Comparison of ENCODE assay signal across 19 cellular contexts in genomic region chr3:134013280-134013679, GRCh38. TPM values are rescaled to one million over a fixed set of nuclear protein-coding genes. Genes with fewer than 3 reads are reported as not detected.
A peak's percentile ranks its signal among the peaks of the same experiment; 100 is the strongest.
DNase-seq lines count a peak whose midpoint lies in the region; ATAC-seq and TF ChIP-seq lines count a peak whose summit lies in the region.
"Had no signal": no experiment of that assay in that cellular context is flagged by ENCODE, and none has a peak within 500 bp of the region (broad histone marks: within the 10 kb centered on the region; RNA-seq: fewer than 3 reads in every experiment).

No MANE protein-coding gene starts in this region.

- ATAC-seq in GM21515 (IDR thresholded peaks at IDR 0.05; ENCODE audit: unreplicated experiment) (no peak), HG03442 (IDR thresholded peaks at IDR 0.05; ENCODE audit: unreplicated experiment) (no peak)

- H4K8ac ChIP-seq in mesendoderm (ENCODE audit: low read depth, low read length) = no peak overlapping the region

- H3K79me2 ChIP-seq in mesendoderm (ENCODE audit: control insufficient read depth, insufficient read depth, low read length) = no peaks in the 10 kb centered on the region

- peaks cover 39% of the 10 kb centered on the region for H3K4me1 Mint-ChIP-seq in endodermal cell
- H3K4me1 Mint-ChIP-seq: CD4-positive, alpha-beta memory T cell had no signal

- TF ChIP-seq CTCF in right atrium auricular region (IDR thresholded peaks at IDR 0.05) (no peak), left ventricle myocardium inferior (IDR thresholded peaks at IDR 0.05; ENCODE audit: borderline replicate concordance) (no peak), endodermal cell (conservative IDR thresholded peaks at IDR 0.05) (no peak)

- no peak overlapping the region for H3K4me3 Mint-ChIP-seq in endodermal cell
- H3K4me3 Mint-ChIP-seq: CD4-positive, alpha-beta memory T cell had no signal

- no peak overlapping the region for H2AK5ac ChIP-seq in mesendoderm (ENCODE audit: low read length)

- H3K4me1 ChIP-seq in right atrium auricular region = no peaks in the 10 kb centered on the region
- H3K4me1 ChIP-seq in left ventricle myocardium inferior = peaks cover 5% of the 10 kb centered on the region
- peaks cover 17% of the 10 kb centered on the region for H3K4me1 ChIP-seq in endodermal cell (ENCODE audit: control insufficient read depth, insufficient read depth, low read length)
- peaks cover 5% of the 10 kb centered on the region for H3K4me1 ChIP-seq in mesendoderm (ENCODE audit: control insufficient read depth, low read depth, low read length)

- no peak overlapping the region for H3K27ac ChIP-seq in right atrium auricular region
- H3K27ac ChIP-seq in left ventricle myocardium inferior (replicated peaks) = no peak overlapping the region
- H3K27ac ChIP-seq in endodermal cell (ENCODE audit: low read depth, low read length) = no peak overlapping the region
- no peak overlapping the region for H3K27ac ChIP-seq in mesendoderm (ENCODE audit: low read depth, low read length)
- H3K27ac ChIP-seq: GM23248 had no signal

- H3K9me3 Mint-ChIP-seq in endodermal cell = no peaks in the 10 kb centered on the region

- no peak overlapping the region for H3K56ac ChIP-seq in mesendoderm (ENCODE audit: low read length)

- H3K36me3 Mint-ChIP-seq in endodermal cell (ENCODE audit: low read depth) = peaks cover 50% of the 10 kb centered on the region
- H3K36me3 Mint-ChIP-seq: CD4-positive, alpha-beta memory T cell had no signal

- no peak overlapping the region for H2BK5ac ChIP-seq in mesendoderm (ENCODE audit: low read length)

- WGBS in endodermal cell (ENCODE audit: insufficient coverage in 1 of 2, insufficient read length in 1 of 2), 2 experiments = 63 to 74% methylated on average over 1 to 3 of the region's 3 CpGs
- no CpG with 5 or more reads among the region's 3 CpGs for WGBS in mesendoderm (ENCODE audit: extremely low coverage, insufficient coverage, low lambda C conversion rate)

- H2BK120ac ChIP-seq in mesendoderm (ENCODE audit: low read depth, low read length) = no peak overlapping the region

- H3K9me3 ChIP-seq in right atrium auricular region (no peaks in the 10 kb centered on the region), left ventricle myocardium inferior (replicated peaks) (no peaks in the 10 kb centered on the region), endodermal cell (ENCODE audit: control insufficient read depth, low read length) (no peaks in the 10 kb centered on the region)

- no peak overlapping the region for H3K9ac ChIP-seq in endodermal cell (ENCODE audit: extremely low read depth, low read length, poor library complexity, severe bottlenecking)
- no peak overlapping the region for H3K9ac ChIP-seq in mesendoderm (ENCODE audit: low read length)
- H3K9ac ChIP-seq: GM23248 had no signal

- DNase-seq in right atrium auricular region (ENCODE audit: low spot score) = peak; percentile 16
- no peak for DNase-seq in left ventricle myocardium inferior
- no peak for DNase-seq in endodermal cell
- peak; percentile 62 for DNase-seq in mesendoderm
- DNase-seq: C1 segment of cervical spinal cord; Calu3; CD4-positive, alpha-beta memory T cell; COR-L47; DMS53; DMS79 treated with DMSO at 0.1 percent for 48 hours; GF-D8; GM23248; H7; HCEC 1CT had no signal

- H3K27me3 ChIP-seq in right atrium auricular region (no peaks in the 10 kb centered on the region), left ventricle myocardium inferior (ENCODE audit: low read depth) (peaks cover 9% of the 10 kb centered on the region), endodermal cell (ENCODE audit: control insufficient read depth, insufficient read depth, low read length, poor library complexity, severe bottlenecking) (no peaks in the 10 kb centered on the region), mesendoderm (ENCODE audit: insufficient read depth, low read length, poor library complexity) (no peaks in the 10 kb centered on the region)

- no peak overlapping the region for H3K23ac ChIP-seq in mesendoderm (ENCODE audit: low read length)

- H3K27me3 Mint-ChIP-seq in endodermal cell (ENCODE audit: insufficient read depth) = no peaks in the 10 kb centered on the region

- no peak overlapping the region for H3K4ac ChIP-seq in mesendoderm (ENCODE audit: low read depth, low read length)

- H3K4me3 ChIP-seq in right atrium auricular region (no peak overlapping the region), left ventricle myocardium inferior (no peak overlapping the region), endodermal cell (ENCODE audit: low read length) (no peak overlapping the region), mesendoderm (ENCODE audit: low read length) (no peak overlapping the region)
- H3K4me3 ChIP-seq: GM23248 had no signal

- no peak overlapping the region for H2BK15ac ChIP-seq in mesendoderm (replicated peaks; ENCODE audit: low read depth)

- H3K36me3 ChIP-seq in right atrium auricular region = no peaks in the 10 kb centered on the region
- H3K36me3 ChIP-seq in left ventricle myocardium inferior = no peaks in the 10 kb centered on the region
- H3K36me3 ChIP-seq in endodermal cell (ENCODE audit: control insufficient read depth, insufficient read depth, low read length) = peaks cover 30% of the 10 kb centered on the region
- H3K36me3 ChIP-seq in mesendoderm (ENCODE audit: control insufficient read depth, insufficient read depth, low read length) = no peaks in the 10 kb centered on the region

- H3K18ac ChIP-seq in mesendoderm (ENCODE audit: low read length) = no peak overlapping the region

- no peak overlapping the region for H4K5ac ChIP-seq in mesendoderm (ENCODE audit: low read length)

- H3K27ac Mint-ChIP-seq in endodermal cell = peak overlapping the region; percentile 83
- H3K27ac Mint-ChIP-seq: CD4-positive, alpha-beta memory T cell had no signal

- peaks cover 9% of the 10 kb centered on the region for H3K79me1 ChIP-seq in mesendoderm (ENCODE audit: low read length)

- intact Hi-C loops in left ventricle myocardium inferior (cut with micrococcal nuclease) = no loop called here

- no peak overlapping the region for H3K4me2 ChIP-seq in mesendoderm (ENCODE audit: low read length)

RNA-seq across cellular contexts. Expression of gene SLCO2A1, which starts 16.4 kb away (rescaled TPM):
- total RNA-seq in right atrium auricular region (10 to 100 TPM; 15.1 to 36.4 TPM), left ventricle myocardium inferior (18.0 TPM), endodermal cell (100 to 1,000 TPM; 126 to 134 TPM)
- polyA plus RNA-seq in endodermal cell (2013, experiment 1 of 2) = 10.6 TPM
- 12.8 TPM for polyA plus RNA-seq in endodermal cell (2013, experiment 2 of 2)
- polyA plus RNA-seq in mesendoderm (2013, experiment 1 of 2) = 8.9 TPM
- polyA plus RNA-seq in mesendoderm (2013, experiment 2 of 2) = 7.1 TPM
- total RNA-seq: A172; A673; Calu3; CD4-positive, alpha-beta memory T cell; G401 had no signal
- polyA plus RNA-seq: CD4-positive, alpha-beta memory T cell had no signal

Comparison
In these comparisons a context has a peak if more than half of its experiments do, and no peak if none do; other contexts are left out.
1. DNase-seq: peak in right atrium auricular region (single experiment) and mesendoderm (single experiment); none in left ventricle myocardium inferior (single experiment) and endodermal cell (single experiment).